ENCODE assay signal across 28 cellular contexts in genomic region chr2:178993788-178994187, GRCh38. TPM values are rescaled to one million over a fixed set of nuclear protein-coding genes. Genes with fewer than 3 reads are reported as not detected.
DNase-seq lines count a peak whose midpoint lies in the region; ATAC-seq and TF ChIP-seq lines count a peak whose summit lies in the region.
"Had no signal": no experiment of that assay in that cellular context is flagged by ENCODE, and none has a peak within 500 bp of the region (broad histone marks: within the 10 kb centered on the region; RNA-seq: fewer than 3 reads in every experiment).

No MANE protein-coding gene starts in this region.

- TF ChIP-seq POLR2A in right lobe of liver (IDR thresholded peaks at IDR 0.05) (no peak), gastroesophageal sphincter (IDR thresholded peaks at IDR 0.05) (no peak)

- H3K9me3 ChIP-seq in PC-9 (ENCODE audit: insufficient read depth, low read depth) (no peaks in the 10 kb centered on the region), endodermal cell (ENCODE audit: control insufficient read depth, low read length) (peaks cover 60% of the 10 kb centered on the region), right lobe of liver (no peaks in the 10 kb centered on the region), gastroesophageal sphincter (no peaks in the 10 kb centered on the region)
- H3K9me3 ChIP-seq: BE2C had no signal

- TF ChIP-seq CTCF in PC-9 (conservative IDR thresholded peaks at IDR 0.05), result no peak
- TF ChIP-seq CTCF in endodermal cell (conservative IDR thresholded peaks at IDR 0.05), result no peak
- no peak for TF ChIP-seq CTCF in right lobe of liver (IDR thresholded peaks at IDR 0.05)
- no peak for TF ChIP-seq CTCF in gastroesophageal sphincter (IDR thresholded peaks at IDR 0.05)

- CTCF ChIA-PET in PC-9 (lab: Charles Lee), result no interaction called here

- no peaks in the 10 kb centered on the region for H3K4me1 Mint-ChIP-seq in endodermal cell
- H3K4me1 Mint-ChIP-seq: CD14-positive monocyte had no signal

- H3K79me2 ChIP-seq in PC-9 (ENCODE audit: low read depth), result no peaks in the 10 kb centered on the region

- POLR2A ChIA-PET in PC-9 (lab: Charles Lee; ENCODE audit: unreplicated experiment), result no interaction called here

- intact Hi-C loops in left ventricle myocardium superior (cut with micrococcal nuclease), result no loop called here
- intact Hi-C loops in Right ventricle myocardium inferior (cut with DNase I), result no loop called here
- intact Hi-C loops in PC-9 (cut with micrococcal nuclease; ENCODE audit: unreplicated experiment), result no loop called here
- intact Hi-C loops in right lobe of liver (cut with DNase I), result no loop called here

- H3K36me3 Mint-ChIP-seq in endodermal cell (ENCODE audit: low read depth), result peaks cover 78% of the 10 kb centered on the region
- H3K36me3 Mint-ChIP-seq: CD14-positive monocyte; CD4-positive, alpha-beta memory T cell had no signal

- peaks cover 3% of the 10 kb centered on the region; the same call in 1 of the 2 replicates for H3K9me2 ChIP-seq in PC-9 (ENCODE audit: insufficient read depth)

- H3K27ac Mint-ChIP-seq in endodermal cell, result no peak overlapping the region
- H3K27ac Mint-ChIP-seq: CD14-positive monocyte had no signal

- peak; percentile 20 for ATAC-seq in left ventricle myocardium superior
- no peak for ATAC-seq in Right ventricle myocardium inferior
- ATAC-seq in right lobe of liver, result peak; percentile 37 to 91 (median 58)
- ATAC-seq in gastroesophageal sphincter, result no peak
- ATAC-seq: GM12878 had no signal

- H3K27me3 ChIP-seq in PC-9 (ENCODE audit: insufficient read depth, low read depth), result no peaks in the 10 kb centered on the region
- H3K27me3 ChIP-seq in endodermal cell (ENCODE audit: control insufficient read depth, insufficient read depth, low read length, poor library complexity, severe bottlenecking), result no peaks in the 10 kb centered on the region
- no peaks in the 10 kb centered on the region for H3K27me3 ChIP-seq in right lobe of liver
- H3K27me3 ChIP-seq in gastroesophageal sphincter, result no peaks in the 10 kb centered on the region
- H3K27me3 ChIP-seq: BE2C, BLaER1 had no signal

- peaks cover 56% of the 10 kb centered on the region for H3K9me3 Mint-ChIP-seq in endodermal cell

- H3K9ac ChIP-seq in endodermal cell (ENCODE audit: extremely low read depth, low read length, poor library complexity, severe bottlenecking), result no peak overlapping the region
- H3K9ac ChIP-seq: BLaER1 had no signal

- H3K4me3 Mint-ChIP-seq in endodermal cell, result no peak overlapping the region
- H3K4me3 Mint-ChIP-seq: CD14-positive monocyte; CD4-positive, alpha-beta memory T cell; CD8-positive, alpha-beta memory T cell had no signal

- H3K27ac ChIP-seq in PC-9 (no peak overlapping the region), endodermal cell (ENCODE audit: low read depth, low read length) (no peak overlapping the region), right lobe of liver (no peak overlapping the region), gastroesophageal sphincter (no peak overlapping the region)
- H3K27ac ChIP-seq: BLaER1 had no signal

- no peak overlapping the region for H3K4me3 ChIP-seq in PC-9
- peak overlapping the region; percentile 71 for H3K4me3 ChIP-seq in endodermal cell (ENCODE audit: low read length)
- H3K4me3 ChIP-seq in right lobe of liver, result no peak overlapping the region
- H3K4me3 ChIP-seq in gastroesophageal sphincter, result no peak overlapping the region
- H3K4me3 ChIP-seq: BLaER1, GM12878 had no signal

- DNase-seq in left ventricle myocardium superior, result no peak
- DNase-seq in Right ventricle myocardium inferior (ENCODE audit: missing footprints), result no peak
- no peak for DNase-seq in PC-9
- no peak for DNase-seq in endodermal cell
- DNase-seq in right lobe of liver, result peak in 1 of 3 donors; percentile 75
- no peak for DNase-seq in NCI-H2107 treated with DMSO at 0.1 percent for 48 hours (lab: John Stamatoyannopoulos, UW; ENCODE audit: unreplicated experiment)
- DNase-seq: 8988T; ACHN; BE2C; C1 segment of cervical spinal cord; CD4-positive, alpha-beta memory T cell; CD4-positive, CD25-positive, alpha-beta regulatory T cell; CD8-positive, alpha-beta memory T cell; COR-L47; DMS 273 treated with DMSO at 0.1 percent for 48 hours; DMS153; DMS53; DMS79; DND-41; EL; GDM1 had no signal

- no peak overlapping the region for H3K4me2 ChIP-seq in PC-9
- H3K4me2 ChIP-seq: BLaER1 had no signal

- 0 out of 2 replicates have a peak, but pooled peaks cover 4% of the 10 kb centered on the region for H4K20me1 ChIP-seq in PC-9 (ENCODE audit: insufficient read depth)
- H4K20me1 ChIP-seq: BLaER1 had no signal

- H3K4me1 ChIP-seq in PC-9 (replicated peaks; ENCODE audit: insufficient read depth), result no peaks in the 10 kb centered on the region
- no peaks in the 10 kb centered on the region for H3K4me1 ChIP-seq in endodermal cell (ENCODE audit: control insufficient read depth, insufficient read depth, low read length)
- peaks cover 0 to 8% (median 0%) of the 10 kb centered on the region in 4 donors for H3K4me1 ChIP-seq in right lobe of liver
- H3K4me1 ChIP-seq in gastroesophageal sphincter, result no peaks in the 10 kb centered on the region
- H3K4me1 ChIP-seq: BE2C, BLaER1 had no signal

- H3K27me3 Mint-ChIP-seq in endodermal cell (ENCODE audit: insufficient read depth), result no peaks in the 10 kb centered on the region
- H3K27me3 Mint-ChIP-seq: CD4-positive, alpha-beta memory T cell; CD4-positive, CD25-positive, alpha-beta regulatory T cell had no signal

- WGBS in endodermal cell (ENCODE audit: insufficient coverage in 1 of 2, insufficient read length in 1 of 2), 2 experiments, result 85 to 89% methylated on average over 2 of the region's 2 CpGs
- 31% methylated on average over 2 of the region's 2 CpGs for whole genome bisulfite sequencing in right lobe of liver (ENCODE audit: insufficient coverage, low coverage, low lambda C conversion rate, missing lambda C conversion rate)
- WGBS in gastroesophageal sphincter (ENCODE audit: low coverage in 1 of 2), 2 donors, result 95 to 100% methylated on average over 1 to 2 of the region's 2 CpGs

- H2AFZ ChIP-seq in PC-9, result 0 out of 2 replicates have a peak overlapping the region, but pooled peaks have one; percentile 18

- H3K36me3 ChIP-seq in PC-9 (ENCODE audit: low read depth), result no peaks in the 10 kb centered on the region
- H3K36me3 ChIP-seq in endodermal cell (ENCODE audit: control insufficient read depth, insufficient read depth, low read length), result peaks cover 80% of the 10 kb centered on the region
- H3K36me3 ChIP-seq in right lobe of liver, result no peaks in the 10 kb centered on the region
- no peaks in the 10 kb centered on the region for H3K36me3 ChIP-seq in gastroesophageal sphincter
- H3K36me3 ChIP-seq: BE2C, BLaER1 had no signal

- no peak for TF ChIP-seq EP300 in gastroesophageal sphincter (IDR thresholded peaks at IDR 0.05)

- BruUV-seq in PC-9 (replicated peaks; lab: Mats Ljungman, UMichigan), result no TSS peak

- no peaks in the 10 kb centered on the region for H3F3A ChIP-seq in PC-9 (ENCODE audit: insufficient read depth, low read depth)

RNA-seq across cellular contexts. Expression of gene CCDC141, which starts 56.1 kb away (rescaled TPM):
- total RNA-seq in left ventricle myocardium superior (139 TPM), Right ventricle myocardium inferior (116 TPM), PC-9 (2021) (not detected in 2 replicates), endodermal cell (100 to 1,000 TPM; 118 to 142 TPM), right lobe of liver (under 1 TPM; 0.20 to 0.98 (median 0.58) TPM), gastroesophageal sphincter (10 to 100 TPM in 1 of 4 donors, 1 to 10 TPM in 3; 1.6 to 10.3 (median 5.3) TPM)
- polyA plus RNA-seq in endodermal cell (2013, experiment 1 of 2), result 5.3 TPM
- 7.2 TPM for polyA plus RNA-seq in endodermal cell (2013, experiment 2 of 2)
- total RNA-seq: A673, Daoy had no signal
- polyA plus RNA-seq: AG04450, CD14-positive monocyte had no signal

Comparison
In these comparisons a context has a peak if more than half of its experiments do, and no peak if none do; other contexts are left out.
1. ATAC-seq: peak in left ventricle myocardium superior (single experiment) and right lobe of liver (4 of 4); none in Right ventricle myocardium inferior (single experiment) and gastroesophageal sphincter (single experiment).
2. RNA of gene CCDC141, which starts 56.1 kb away (total RNA-seq): 118 to 142 TPM in endodermal cell, 139 TPM in left ventricle myocardium superior (single experiment) and 116 TPM in Right ventricle myocardium inferior (single experiment); 1.6 to 10.3 TPM in gastroesophageal sphincter, 0.20 to 0.98 TPM in right lobe of liver and not detected in PC-9; every median in the first group is over 10 times any median in the second.